ENCODE assay signal across 18 cellular contexts in genomic region chr9:131475111-131475955, GRCh38. TPM values are rescaled to one million over a fixed set of nuclear protein-coding genes. Genes with fewer than 3 reads are reported as not detected.
A peak's percentile ranks its signal among the peaks of the same experiment; 100 is the strongest.
DNase-seq lines count a peak whose midpoint lies in the region; ATAC-seq and TF ChIP-seq lines count a peak whose summit lies in the region.
"Had no signal": no experiment of that assay in that cellular context is flagged by ENCODE, and none has a peak within 500 bp of the region (broad histone marks: within the 10 kb centered on the region; RNA-seq: fewer than 3 reads in every experiment).

No MANE protein-coding gene starts in this region.

- peaks cover 84% of the 10 kb centered on the region for H3K79me2 ChIP-seq in HCT116 (ENCODE audit: insufficient read depth, low read length)

- no peak for TF ChIP-seq POLR2A in HCT116 (IDR thresholded peaks at IDR 0.05; ENCODE audit: borderline replicate concordance, extremely low read depth, insufficient read depth, insufficient read length)
- TF ChIP-seq POLR2A in sigmoid colon (IDR thresholded peaks at IDR 0.05), result no peak
- TF ChIP-seq POLR2A in prostate gland (IDR thresholded peaks at IDR 0.05), result no peak

- DNase-seq in HCT116 (ENCODE audit: low read depth, low spot score), result no peak
- DNase-seq in RWPE2 (ENCODE audit: low spot score), result peak; percentile 53
- DNase-seq in islet precursor cell, result peak; percentile 46
- peak; percentile 64 for DNase-seq in sigmoid colon
- DNase-seq in G401 (ENCODE audit: low spot score), result no peak
- no peak for DNase-seq in SJCRH30
- no peak for DNase-seq in prostate gland (ENCODE audit: low spot score)
- DNase-seq: activated CD4-positive, alpha-beta T cell treated with anti-CD3 and anti-CD28 coated beads for 1 hour; activated CD8-positive, alpha-beta memory T cell treated with anti-CD3 and anti-CD28 coated beads, Interleukin-2, amount 10 ng/mL, durations not matched to agents 7 days and 5 days; activated gamma-delta T cell treated with Interleukin-2 at 50 U/mL for 16 hours; body of pancreas; DMS 273 treated with DMSO at 0.1 percent for 48 hours; NCI-H1930; NCI-H446 treated with DMSO at 0.1 percent for 48 hours; stimulated activated CD4-positive, alpha-beta T cell treated with anti-CD3 and anti-CD28 coated beads, Interleukin-2, amount 100 ng/mL, for 48 hours had no signal

- H3K9me3 ChIP-seq in HCT116 (ENCODE audit: control insufficient read depth in 1 of 2, insufficient read depth in 1 of 2, low read depth in 1 of 2, low read length in 2 of 2), result no peaks in the 10 kb centered on the region
- H3K9me3 ChIP-seq in RWPE2 (ENCODE audit: severe bottlenecking), result no peaks in the 10 kb centered on the region
- H3K9me3 ChIP-seq in sigmoid colon, result no peaks in the 10 kb centered on the region
- H3K9me3 ChIP-seq in SJCRH30 (replicated peaks), result no peaks in the 10 kb centered on the region
- H3K9me3 ChIP-seq in prostate gland, result no peaks in the 10 kb centered on the region
- H3K9me3 ChIP-seq: BLaER1, body of pancreas had no signal

- TF ChIP-seq EP300 in sigmoid colon (IDR thresholded peaks at IDR 0.05), result no peak

- H3K4me3 ChIP-seq in HCT116 (replicated peaks in 1 of 2; ENCODE audit: low read depth in 1 of 2, low read length in 2 of 2) (no peak overlapping the region), RWPE2 (ENCODE audit: severe bottlenecking) (no peak overlapping the region), sigmoid colon (no peak overlapping the region), SJCRH30 (no peak overlapping the region), prostate gland (no peak overlapping the region)
- H3K4me3 ChIP-seq: BLaER1, body of pancreas, dorsolateral prefrontal cortex had no signal

- no peak overlapping the region for H3K4me2 ChIP-seq in HCT116 (ENCODE audit: low read length)
- H3K4me2 ChIP-seq: BLaER1 had no signal

- no peak overlapping the region for H2AFZ ChIP-seq in HCT116 (ENCODE audit: low read depth, low read length, poor library complexity, severe bottlenecking)

- POLR2A ChIA-PET in HCT116 (lab: Charles Lee), result no interaction called here

- ATAC-seq in HCT116 (no peak), RWPE2 (ENCODE audit: low read depth) (no peak)
- ATAC-seq: activated CD8-positive, alpha-beta memory T cell treated with anti-CD3 and anti-CD28 coated beads, Interleukin-2, amount 10 ng/mL, durations not matched to agents 7 days and 5 days; body of pancreas; esophagus mucosa had no signal

- no peaks in the 10 kb centered on the region for H3K4me1 ChIP-seq in HCT116 (ENCODE audit: control insufficient read depth in 1 of 2, insufficient read depth in 2 of 2, low read length in 2 of 2)
- H3K4me1 ChIP-seq in RWPE2 (ENCODE audit: insufficient read depth, poor library complexity, severe bottlenecking), result no peaks in the 10 kb centered on the region
- H3K4me1 ChIP-seq in sigmoid colon, result no peaks in the 10 kb centered on the region
- no peaks in the 10 kb centered on the region for H3K4me1 ChIP-seq in SJCRH30
- H3K4me1 ChIP-seq in prostate gland (replicated peaks), result no peaks in the 10 kb centered on the region
- H3K4me1 ChIP-seq: BLaER1, body of pancreas had no signal

- H3K9me2 ChIP-seq in HCT116 (ENCODE audit: insufficient read depth), result no peaks in the 10 kb centered on the region

- TF ChIP-seq CTCF in HCT116 (IDR thresholded peaks at IDR 0.05 in 2 of 3, conservative IDR thresholded peaks at IDR 0.05 in 1 of 3; ENCODE audit: borderline replicate concordance in 1 of 3, insufficient read depth in 1 of 3, low read depth in 2 of 3, low read length in 2 of 3) (no peak), RWPE2 (IDR thresholded peaks at IDR 0.05; ENCODE audit: poor library complexity, severe bottlenecking) (no peak), sigmoid colon (IDR thresholded peaks at IDR 0.05) (no peak), prostate gland (IDR thresholded peaks at IDR 0.05) (no peak)

- peaks cover 61 to 77% of the 10 kb centered on the region in 2 experiments for H3K36me3 ChIP-seq in HCT116 (ENCODE audit: control insufficient read depth in 1 of 2, insufficient read depth in 2 of 2, low read length in 2 of 2)
- peaks cover 97% of the 10 kb centered on the region for H3K36me3 ChIP-seq in RWPE2 (ENCODE audit: low read depth)
- H3K36me3 ChIP-seq in sigmoid colon, result peaks cover 58 to 100% (median 87%) of the 10 kb centered on the region in 4 donors
- H3K36me3 ChIP-seq in SJCRH30, result peaks cover 98% of the 10 kb centered on the region
- H3K36me3 ChIP-seq in prostate gland, result peaks cover 16 to 72% of the 10 kb centered on the region in 2 donors

- H3K27ac ChIP-seq in HCT116 (ENCODE audit: low read depth, low read length), result no peak overlapping the region
- no peak overlapping the region for H3K27ac ChIP-seq in RWPE2 (ENCODE audit: poor library complexity, severe bottlenecking)
- no peak overlapping the region for H3K27ac ChIP-seq in sigmoid colon
- no peak overlapping the region for H3K27ac ChIP-seq in SJCRH30
- H3K27ac ChIP-seq in prostate gland, result no peak overlapping the region
- H3K27ac ChIP-seq: BLaER1, body of pancreas had no signal

- TSS peak; percentile 17 for BruUV-seq in HCT116 (replicated peaks; lab: Mats Ljungman, UMichigan)

- WGBS in sigmoid colon, 2 donors, result 94% methylated on average over 46 of the region's 46 CpGs
- WGBS in prostate gland, result 93% methylated on average over 46 of the region's 46 CpGs

- intact Hi-C loops in HCT116 (cut with micrococcal nuclease), result no loop called here
- intact Hi-C loops in sigmoid colon (cut with DNase I), result no loop called here
- intact Hi-C loops in prostate gland (cut with DNase I), result loop anchor here (5.0 to 10.0 kb wide), 2 partner anchors 78 to 121 kb away; no protein-coding TSS in a partner anchor

- CTCF ChIA-PET in HCT116 (lab: Charles Lee), result no interaction called here

- H3K9ac ChIP-seq in HCT116 (ENCODE audit: low read length), result no peak overlapping the region
- H3K9ac ChIP-seq: BLaER1 had no signal

- TF ChIP-seq RAD21 in HCT116 (IDR thresholded peaks at IDR 0.05; ENCODE audit: low read depth), result no peak

- in situ Hi-C loops in G401 (cut with HindIII; ENCODE audit: low sequenced_read_pairs), result no loop called here

- H3K27me3 ChIP-seq in HCT116 (ENCODE audit: insufficient read depth, low read length), result no peaks in the 10 kb centered on the region
- no peaks in the 10 kb centered on the region for H3K27me3 ChIP-seq in RWPE2 (ENCODE audit: insufficient read depth, poor library complexity, severe bottlenecking)
- no peaks in the 10 kb centered on the region for H3K27me3 ChIP-seq in sigmoid colon
- no peaks in the 10 kb centered on the region for H3K27me3 ChIP-seq in SJCRH30
- H3K27me3 ChIP-seq in prostate gland (replicated peaks; ENCODE audit: insufficient read depth), result no peaks in the 10 kb centered on the region
- H3K27me3 ChIP-seq: BLaER1, body of pancreas, dorsolateral prefrontal cortex had no signal

- H4K20me1 ChIP-seq in HCT116 (ENCODE audit: insufficient read depth), result peaks cover 6% of the 10 kb centered on the region; the same call in 1 of the 2 replicates

- RAD21 ChIA-PET in HCT116 (lab: Charles Lee; ENCODE audit: low non-redundant PET in 1 of 2, low total read pairs in 2 of 2, uncharacterized antibody in 2 of 2, unreplicated experiment in 2 of 2), result no interaction called here

TF ChIP-seq in HCT116, 20 proteins besides CTCF, POLR2A, EP300 and RAD21 (continues in another document):
- TF ChIP-seq TCF7L2 (IDR thresholded peaks at IDR 0.05; ENCODE audit: borderline replicate concordance, extremely low read depth, insufficient read depth, insufficient read length), result no peak
- no peak for TF ChIP-seq FOSL1 (IDR thresholded peaks at IDR 0.05; ENCODE audit: low read depth)
- TF ChIP-seq YY1 (IDR thresholded peaks at IDR 0.05; ENCODE audit: extremely low read depth, insufficient replicate concordance, low read depth, low read length), result no peak
- no peak for TF ChIP-seq MAX (IDR thresholded peaks at IDR 0.05)
- TF ChIP-seq CBX3 (IDR thresholded peaks at IDR 0.05; ENCODE audit: low read depth), result no peak
- TF ChIP-seq ELF1 (IDR thresholded peaks at IDR 0.05; ENCODE audit: borderline replicate concordance, low read depth), result no peak
- no peak for TF ChIP-seq ZNF274 (IDR thresholded peaks at IDR 0.05; ENCODE audit: low read depth, low read length)
- TF ChIP-seq EGR1 (IDR thresholded peaks at IDR 0.05; ENCODE audit: low read depth), result no peak
- no peak for TF ChIP-seq CEBPB (IDR thresholded peaks at IDR 0.05; ENCODE audit: low read depth)
- TF ChIP-seq ATF3 (IDR thresholded peaks at IDR 0.05), result no peak

RNA-seq across cellular contexts. Expression of gene POMT1, which starts 27.4 kb away (rescaled TPM):
- total RNA-seq in HCT116 (2021; ENCODE audit: unreplicated experiment) (21.4 TPM), sigmoid colon (10 to 100 TPM; 21.9 to 61.2 (median 30.0) TPM), prostate gland (10 to 100 TPM; 36.5 to 59.5 TPM)
- polyA plus RNA-seq in HCT116 (2012), result 17.6 and 20.1 TPM in 2 replicates
- 10 to 100 TPM in 1 of 3 donors, 1 to 10 TPM in 2; 3.6 to 19.8 (median 4.4) TPM for polyA plus RNA-seq in sigmoid colon
- total RNA-seq in G401 (2014; rRNA removed; shearing (Covaris generic)), result 19.4 and 36.5 TPM in 2 replicates
- 23.0 and 25.6 TPM in 2 replicates for total RNA-seq in SJCRH30 (2014; rRNA removed; shearing (Covaris generic))

RNA-seq across cellular contexts. Expression of gene UCK1, which starts 55.7 kb away (rescaled TPM):
- total RNA-seq in HCT116 (2021; ENCODE audit: unreplicated experiment) (17.5 TPM), sigmoid colon (10 to 100 TPM; 35.7 to 67.5 (median 52.0) TPM), prostate gland (10 to 100 TPM; 47.6 to 48.2 TPM)
- 15.9 and 16.1 TPM in 2 replicates for polyA plus RNA-seq in HCT116 (2012)
- 10 to 100 TPM; 20.8 to 30.1 (median 28.2) TPM for polyA plus RNA-seq in sigmoid colon
- total RNA-seq in G401 (2014; rRNA removed; shearing (Covaris generic)), result 43.4 and 45.8 TPM in 2 replicates
- total RNA-seq in SJCRH30 (2014; rRNA removed; shearing (Covaris generic)), result 49.2 and 54.3 TPM in 2 replicates

Comparison
In these comparisons a context has a peak if more than half of its experiments do, and no peak if none do; other contexts are left out.
1. DNase-seq: peak in RWPE2 (single experiment), islet precursor cell (single experiment) and sigmoid colon (single experiment); none in HCT116 (single experiment), G401 (single experiment), SJCRH30 (0 of 2) and prostate gland (single experiment).